14 cellular contexts compared by ENCODE assay signal in the genomic region with DNA sequence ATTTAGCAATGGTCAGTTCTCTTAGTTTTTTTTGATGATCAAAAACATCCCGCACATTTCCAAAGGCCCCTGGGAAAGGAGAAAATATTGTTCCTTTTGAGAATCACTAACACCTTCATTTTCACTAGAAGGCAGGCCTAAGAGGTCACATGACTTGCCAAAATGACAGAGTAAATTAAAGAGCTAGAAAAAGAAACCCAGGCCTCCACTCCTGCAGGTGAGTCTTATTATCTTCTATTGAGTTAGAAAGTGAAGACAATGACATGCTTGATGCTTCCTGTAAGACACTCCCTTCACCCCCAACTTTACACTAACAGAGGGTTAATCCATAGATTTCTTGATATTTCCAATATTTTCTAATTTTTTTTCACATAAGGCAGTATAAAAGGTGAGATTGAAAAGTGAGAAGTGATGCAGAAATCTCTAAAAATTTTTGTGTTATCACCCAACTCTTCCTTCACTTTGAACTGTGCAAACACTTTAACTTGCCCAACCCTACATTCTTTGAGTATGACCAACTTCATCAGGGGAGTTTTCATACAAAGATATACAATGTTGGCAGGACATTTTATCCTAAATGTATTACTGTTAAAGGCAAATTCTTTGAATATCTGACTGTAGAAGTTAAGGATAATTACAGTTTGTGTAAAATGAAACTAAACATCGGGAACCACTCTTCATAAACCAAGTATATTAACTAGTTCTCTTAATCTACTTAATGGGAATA. TPM values are rescaled to one million over a fixed set of nuclear protein-coding genes. Genes with fewer than 3 reads are reported as not detected.
A peak's percentile ranks its signal among the peaks of the same experiment; 100 is the strongest.
DNase-seq lines count a peak whose midpoint lies in the region; TF ChIP-seq lines count a peak whose summit lies in the region.
"Had no signal": no experiment of that assay in that cellular context is flagged by ENCODE, and none has a peak within 500 bp of the region (broad histone marks: within the 10 kb centered on the region; RNA-seq: fewer than 3 reads in every experiment).

No MANE protein-coding gene starts in this region.

- H2AFZ ChIP-seq in ACC112 (ENCODE audit: low read length, unreplicated experiment) (peak overlapping the region; percentile 89), Karpas-422 (ENCODE audit: low read length) (no peak overlapping the region)

- H3K36me3 ChIP-seq in ACC112 (ENCODE audit: insufficient read depth, low read length) (no peaks in the 10 kb centered on the region), Karpas-422 (ENCODE audit: insufficient read depth, low read length) (no peaks in the 10 kb centered on the region), HAP-1 (replicated peaks) (no peaks in the 10 kb centered on the region)

- no peaks in the 10 kb centered on the region for H3K9me2 ChIP-seq in Karpas-422 (replicated peaks; ENCODE audit: insufficient read depth, low read length)

- no peaks in the 10 kb centered on the region for H4K20me1 ChIP-seq in Karpas-422 (ENCODE audit: insufficient read depth, low read depth, low read length)

- H3K79me2 ChIP-seq in ACC112 (ENCODE audit: control insufficient read depth, insufficient read depth, low read length, unreplicated experiment) (no peaks in the 10 kb centered on the region), Karpas-422 (ENCODE audit: low read length) (no peaks in the 10 kb centered on the region)

- H3K27me3 ChIP-seq in ACC112 (ENCODE audit: insufficient read depth, low read length) (no peaks in the 10 kb centered on the region), Karpas-422 (ENCODE audit: low read length) (no peaks in the 10 kb centered on the region), HAP-1 (ENCODE audit: low read depth) (no peaks in the 10 kb centered on the region)

- no peak for DNase-seq in Karpas-422
- DNase-seq in astrocyte of the spinal cord (ENCODE audit: low read depth, low spot score): peak; percentile 24
- peak; percentile 75 for DNase-seq in iris pigment epithelial cell (ENCODE audit: low read depth)
- no peak for DNase-seq in amygdala (lab: John Stamatoyannopoulos, UW)
- DNase-seq in HAP-1 (ENCODE audit: low spot score in 2 of 2): no peak
- DNase-seq in superior temporal gyrus (ENCODE audit: extremely low spot score): no peak
- DNase-seq in cortex of kidney (lab: John Stamatoyannopoulos, UW): no peak
- DNase-seq: activated CD4-positive, CD25-positive, alpha-beta regulatory T cell; activated CD8-positive, alpha-beta memory T cell treated with anti-CD3 and anti-CD28 coated beads, Interleukin-2, amount 50 U/mL, for 48 hours; KG1; NCI-H1694; NCI-H524; T-helper 1 cell had no signal

- in situ Hi-C loops in astrocyte of the spinal cord (cut with HindIII; ENCODE audit: low sequenced_read_pairs) (no loop called here), HAP-1 (cut with MboI; ENCODE audit: low sequenced_read_pairs) (no loop called here)

- H3K4me3 ChIP-seq in ACC112 (ENCODE audit: low read depth, low read length): peak overlapping the region; percentile 66
- H3K4me3 ChIP-seq in Karpas-422 (ENCODE audit: low read length): no peak overlapping the region
- H3K4me3 ChIP-seq in astrocyte of the spinal cord (ENCODE audit: low read depth, low read length): no peak overlapping the region
- H3K4me3 ChIP-seq in HAP-1: no peak overlapping the region

- H3K9ac ChIP-seq in Karpas-422 (ENCODE audit: low read length): no peak overlapping the region

- peak overlapping the region; percentile 29 for H3K4me2 ChIP-seq in Karpas-422 (ENCODE audit: low read depth, low read length, poor library complexity, severe bottlenecking)

- H3K4me1 ChIP-seq in ACC112 (ENCODE audit: control insufficient read depth, insufficient read depth, low read length, unreplicated experiment): peaks cover 20% of the 10 kb centered on the region
- no peaks in the 10 kb centered on the region for H3K4me1 ChIP-seq in Karpas-422 (ENCODE audit: low read length)
- no peaks in the 10 kb centered on the region for H3K4me1 ChIP-seq in HAP-1

- peak overlapping the region; percentile 57 for H3K27ac ChIP-seq in ACC112 (ENCODE audit: low read depth, low read length)
- H3K27ac ChIP-seq in Karpas-422 (ENCODE audit: low read length): no peak overlapping the region

- TF ChIP-seq CTCF in astrocyte of the spinal cord (IDR thresholded peaks at IDR 0.05; ENCODE audit: low read depth, low read length): no peak

- no peaks in the 10 kb centered on the region for H3K9me3 ChIP-seq in Karpas-422 (ENCODE audit: low read length)
- no peaks in the 10 kb centered on the region for H3K9me3 ChIP-seq in HAP-1

RNA-seq across cellular contexts. Expression of gene SUB1, which starts 57.1 kb away (rescaled TPM):
- total RNA-seq in Karpas-422 (2014; rRNA removed; shearing (Covaris generic); ENCODE audit: low replicate concordance): 34.0 and 75.0 TPM in 2 replicates

Comparison
In these comparisons a context has a peak if more than half of its experiments do, and no peak if none do; other contexts are left out.
1. DNase-seq: peak in astrocyte of the spinal cord (single experiment) and iris pigment epithelial cell (single experiment); none in Karpas-422 (single experiment), amygdala (0 of 56), HAP-1 (0 of 2), superior temporal gyrus (single experiment) and cortex of kidney (single experiment).